ENCODE assay signal across 29 cellular contexts in genomic region chr7:107049480-107049879, GRCh38.
"Had no signal": no experiment of that assay in that cellular context is flagged by ENCODE, and none has a peak within 500 bp of the region (broad histone marks: within the 10 kb centered on the region; RNA-seq: fewer than 3 reads in every experiment).

No MANE protein-coding gene starts in this region.

- H3K27ac Mint-ChIP-seq: immature natural killer cell; mesothelial cell of epicardium; naive B cell; natural killer cell; stimulated activated naive B cell treated with anti-CD40 and anti-IgM and Interleukin-4, amounts not matched to agents 10 μg/mL and 1 μg/mL and 100 μg/mL, for 72 hours had no signal

- H3K4me1 ChIP-seq: prostate gland had no signal

- ATAC-seq: natural killer cell; pancreas; right cardiac atrium; sciatic nerve; stimulated activated naive B cell treated with anti-CD40 and anti-IgM and Interleukin-4, amounts not matched to agents 10 μg/mL and 1 μg/mL and 100 μg/mL, for 72 hours; stimulated activated naive CD8-positive, alpha-beta T cell treated with anti-CD3 and anti-CD28 coated beads, Interleukin-15, Interleukin-2, amounts not matched to agents 100 U/mL and 50 U/mL, for 24 hours; upper lobe of right lung had no signal

- H3K9me3 ChIP-seq: left ventricle myocardium inferior, pancreas, prostate gland, stomach, suprapubic skin, thoracic aorta, tibial artery, upper lobe of right lung had no signal

- H3K9me3 Mint-ChIP-seq: immature natural killer cell; mesothelial cell of epicardium; natural killer cell; neural crest cell; stimulated activated naive B cell treated with anti-CD40 and anti-IgM and Interleukin-4, amounts not matched to agents 10 μg/mL and 1 μg/mL and 100 μg/mL, for 72 hours had no signal

- H3K4me3 Mint-ChIP-seq: immature natural killer cell; mesothelial cell of epicardium; naive B cell; natural killer cell; neural crest cell; stimulated activated naive B cell treated with anti-CD40 and anti-IgM and Interleukin-4, amounts not matched to agents 10 μg/mL and 1 μg/mL and 100 μg/mL, for 72 hours had no signal

- DNase-seq: hypothalamus; immature natural killer cell; left ventricle myocardium inferior; mesendoderm; naive B cell; natural killer cell; nucleus accumbens; pancreas; posterior cingulate gyrus; retina; right cardiac atrium; stimulated activated CD4-positive, alpha-beta T cell treated with anti-CD3 and anti-CD28 coated beads, Interleukin-12 subunit alpha, Interleukin-12 subunit beta, amount 100 ng/mL, for 4 hours; stimulated activated CD4-positive, alpha-beta T cell treated with anti-CD3 and anti-CD28 coated beads, Interleukin-15, amount 100 ng/mL, for 24 hours; stimulated activated CD4-positive, alpha-beta T cell treated with anti-CD3 and anti-CD28 coated beads, Interleukin-2, amount 100 ng/mL, for 24 hours; stimulated activated CD4-positive, alpha-beta T cell treated with anti-CD3 and anti-CD28 coated beads, Interleukin-4, amount 100 ng/mL, for 1 hour; stimulated activated naive B cell treated with anti-CD40 and anti-IgM and Interleukin-4, amounts not matched to agents 10 μg/mL and 1 μg/mL and 100 μg/mL, for 72 hours; stimulated activated naive CD8-positive, alpha-beta T cell treated with anti-CD3 and anti-CD28 coated beads, Interleukin-15, Interleukin-2, amounts not matched to agents 100 U/mL and 50 U/mL, for 24 hours; stomach; tibial artery; trophoblast cell; upper lobe of right lung had no signal

- H3K4me3 ChIP-seq: left ventricle myocardium inferior, lung, pancreas, prostate gland, skin epidermis, stomach, suprapubic skin, thoracic aorta, tibial artery, upper lobe of right lung had no signal

- H3K27me3 ChIP-seq: suprapubic skin, tibial artery had no signal

- H3K27ac ChIP-seq: left ventricle myocardium inferior, pancreas, prostate gland, skin epidermis, stomach, suprapubic skin, thoracic aorta, tibial artery, upper lobe of right lung had no signal

- H3K36me3 Mint-ChIP-seq: immature natural killer cell; mesothelial cell of epicardium; naive B cell; natural killer cell; stimulated activated naive B cell treated with anti-CD40 and anti-IgM and Interleukin-4, amounts not matched to agents 10 μg/mL and 1 μg/mL and 100 μg/mL, for 72 hours had no signal

- H3K36me3 ChIP-seq: left ventricle myocardium inferior, pancreas, prostate gland, stomach, suprapubic skin, thoracic aorta, tibial artery, upper lobe of right lung had no signal
